In genomic region chr21:35924714-35925301, GRCh38 we compare ENCODE assay signal across 1 cellular context.
TF ChIP-seq lines count a peak whose summit lies in the region.

No MANE protein-coding gene starts in this region.

TF ChIP-seq in K562, 482 proteins besides CTCF, POLR2A, EP300 and RAD21 (continued from another document and continues in another):
- TF ChIP-seq CHD7 (IDR thresholded peaks at IDR 0.05; ENCODE audit: low read depth, low read length) = no peak
- no peak for TF ChIP-seq SIN3A (IDR thresholded peaks at IDR 0.05; ENCODE audit: borderline replicate concordance in 2 of 2, control insufficient read depth in 1 of 2, low read depth in 2 of 2, low read length in 2 of 2)
- no peak for TF ChIP-seq CBFB (CRISPR knock-in tag; IDR thresholded peaks at IDR 0.05)
- no peak for TF ChIP-seq TAF1 (IDR thresholded peaks at IDR 0.05; ENCODE audit: control insufficient read depth, extremely low read depth, insufficient read depth, low read length, severe bottlenecking)
- TF ChIP-seq NFATC3 (IDR thresholded peaks at IDR 0.05) = no peak
- no peak for TF ChIP-seq FOXJ3 (CRISPR knock-in tag; IDR thresholded peaks at IDR 0.05)
- no peak for TF ChIP-seq HCFC1 (IDR thresholded peaks at IDR 0.05; ENCODE audit: low read depth, low read length)
- no peak for TF ChIP-seq ETV6 (IDR thresholded peaks at IDR 0.05; ENCODE audit: borderline replicate concordance in 1 of 2, low read depth in 2 of 2, low read length in 1 of 2)
- no peak for TF ChIP-seq ETV6 (CRISPR knock-in tag; IDR thresholded peaks at IDR 0.05; ENCODE audit: borderline replicate concordance)
- TF ChIP-seq THAP7 (CRISPR knock-in tag; IDR thresholded peaks at IDR 0.05) = no peak
- no peak for TF ChIP-seq NFIC (IDR thresholded peaks at IDR 0.05)
- TF ChIP-seq SRF (CRISPR knock-in tag; IDR thresholded peaks at IDR 0.05) = no peak
- no peak for TF ChIP-seq RB1 (IDR thresholded peaks at IDR 0.05; ENCODE audit: low read depth)
- TF ChIP-seq SNAPC5 (CRISPR knock-in tag; IDR thresholded peaks at IDR 0.05) = no peak
- no peak for TF ChIP-seq EZH2 (IDR thresholded peaks at IDR 0.05; ENCODE audit: borderline replicate concordance, low read depth, low read length)
- no peak for TF ChIP-seq ZNF384 (IDR thresholded peaks at IDR 0.05; ENCODE audit: low read depth, low read length)
- TF ChIP-seq ZNF511 (CRISPR knock-in tag; IDR thresholded peaks at IDR 0.05) = no peak
- TF ChIP-seq RFX1 (IDR thresholded peaks at IDR 0.05) = no peak
- TF ChIP-seq SMC3 (conservative IDR thresholded peaks at IDR 0.05; ENCODE audit: insufficient read depth, low read depth, low read length) = no peak
- no peak for TF ChIP-seq PHTF2 (CRISPR knock-in tag; IDR thresholded peaks at IDR 0.05)
- TF ChIP-seq ZNF592 (IDR thresholded peaks at IDR 0.05) = no peak
- peak; percentile 54; the same call in 1 of the 2 replicates for TF ChIP-seq CEBPG (CRISPR knock-in tag; IDR thresholded peaks at IDR 0.05)
- peak; percentile 57 to 62 for TF ChIP-seq CEBPG (tag; conservative IDR thresholded peaks at IDR 0.05 in 1 of 2, IDR thresholded peaks at IDR 0.05 in 1 of 2)
- peak; percentile 90 for TF ChIP-seq CEBPB (tag; IDR thresholded peaks at IDR 0.05)
- TF ChIP-seq DMBX1 (CRISPR knock-in tag; IDR thresholded peaks at IDR 0.05; ENCODE audit: borderline replicate concordance) = no peak
- TF ChIP-seq RREB1 (CRISPR knock-in tag; IDR thresholded peaks at IDR 0.05) = no peak
- TF ChIP-seq ELK1 (CRISPR knock-in tag; IDR thresholded peaks at IDR 0.05) = no peak
